Comparison of ENCODE assay signal across 22 cellular contexts in genomic region chr22:35703861-35704584, GRCh38. TPM values are rescaled to one million over a fixed set of nuclear protein-coding genes. Genes with fewer than 3 reads are reported as not detected.
DNase-seq lines count a peak whose midpoint lies in the region; ATAC-seq, FAIRE-seq and TF ChIP-seq lines count a peak whose summit lies in the region.
"Had no signal": no experiment of that assay in that cellular context is flagged by ENCODE, and none has a peak within 500 bp of the region (broad histone marks: within the 10 kb centered on the region; RNA-seq: fewer than 3 reads in every experiment).

No MANE protein-coding gene starts in this region.

- TF ChIP-seq CTCF in astrocyte (IDR thresholded peaks at IDR 0.05; ENCODE audit: insufficient read depth, low read depth, low read length) (no peak), osteoblast (IDR thresholded peaks at IDR 0.05; ENCODE audit: extremely low read depth, low read depth, low read length) (no peak), pancreas (IDR thresholded peaks at IDR 0.05) (no peak), endothelial cell (IDR thresholded peaks at IDR 0.05; ENCODE audit: unreplicated experiment) (no peak)

- no peak for ATAC-seq in pancreas
- ATAC-seq: HepG2 had no signal

- no peaks in the 10 kb centered on the region for H3K79me2 ChIP-seq in astrocyte (ENCODE audit: insufficient read depth, low read length)
- no peaks in the 10 kb centered on the region for H3K79me2 ChIP-seq in osteoblast (ENCODE audit: insufficient read depth, low read length)

- peak overlapping the region; percentile 26 for H3K27ac Mint-ChIP-seq in astrocyte (ENCODE audit: unreplicated experiment)
- H3K27ac Mint-ChIP-seq in endothelial cell (ENCODE audit: unreplicated experiment): no peak overlapping the region
- H3K27ac Mint-ChIP-seq in activated CD4-positive, alpha-beta T cell treated with anti-CD3 and anti-CD28 coated beads, Interleukin-2, amount 10 ng/mL, durations not matched to agents 7 days and 5 days: no peak overlapping the region

- H3K36me3 ChIP-seq in astrocyte (ENCODE audit: insufficient read depth, low read length) (no peaks in the 10 kb centered on the region), osteoblast (ENCODE audit: insufficient read depth, low read length) (no peaks in the 10 kb centered on the region), pancreas (no peaks in the 10 kb centered on the region)
- H3K36me3 ChIP-seq: Peyer's patch had no signal

- peak; percentile 31 for DNase-seq in EH (ENCODE audit: low read depth)
- DNase-seq in astrocyte (ENCODE audit: low read depth): peak; percentile 29
- peak; percentile 9 for DNase-seq in fibroblast of gingiva (ENCODE audit: low read depth)
- DNase-seq in osteoblast (ENCODE audit: insufficient read length, low spot score, missing footprints): peak; percentile 84
- no peak for DNase-seq in pancreas
- no peak for DNase-seq in epidermal melanocyte (ENCODE audit: insufficient read length, low spot score)
- no peak for DNase-seq in endothelial cell (ENCODE audit: low spot score)
- no peak for DNase-seq in activated CD4-positive, alpha-beta T cell treated with anti-CD3 and anti-CD28 coated beads, Interleukin-2, amount 10 ng/mL, durations not matched to agents 7 days and 5 days
- DNase-seq: AML-193; DMS79; KG1; NCI-H1105 treated with DMSO at 0.1 percent for 48 hours; NCI-H1694 treated with DMSO at 0.1 percent for 48 hours; NCI-H510A; NCI-H748 treated with DMSO at 0.1 percent for 48 hours; NK-92 treated with Interleukin-12 subunit alpha and Interleukin-12 subunit beta, amount 100 ng/mL, for 24 hours; Peyer's patch had no signal

- H4K20me1 ChIP-seq in astrocyte (ENCODE audit: insufficient read depth, low read length) (no peaks in the 10 kb centered on the region), osteoblast (ENCODE audit: insufficient read depth, low read length) (no peaks in the 10 kb centered on the region)

- H3K4me2 ChIP-seq in astrocyte (ENCODE audit: low read length) (no peak overlapping the region), osteoblast (ENCODE audit: insufficient read depth, low read length) (peak overlapping the region; percentile 7)

- no peak overlapping the region for H3K27ac ChIP-seq in astrocyte (ENCODE audit: low read depth, low read length)
- H3K27ac ChIP-seq in osteoblast (ENCODE audit: low read depth, low read length): no peak overlapping the region
- H3K27ac ChIP-seq in pancreas: no peak overlapping the region
- H3K27ac ChIP-seq: 22Rv1, C4-2B, Peyer's patch had no signal

- 76 to 78% methylated on average over 7 of the region's 7 CpGs for WGBS in pancreas, 2 donors

- POLR2A ChIA-PET in activated CD4-positive, alpha-beta T cell treated with anti-CD3 and anti-CD28 coated beads, Interleukin-2, amount 10 ng/mL, durations not matched to agents 7 days and 5 days (lab: Charles Lee): no interaction called here

- no peaks in the 10 kb centered on the region for H3K9me3 Mint-ChIP-seq in astrocyte (ENCODE audit: unreplicated experiment)
- no peaks in the 10 kb centered on the region for H3K9me3 Mint-ChIP-seq in endothelial cell (ENCODE audit: unreplicated experiment)
- H3K9me3 Mint-ChIP-seq in activated CD4-positive, alpha-beta T cell treated with anti-CD3 and anti-CD28 coated beads, Interleukin-2, amount 10 ng/mL, durations not matched to agents 7 days and 5 days: no peaks in the 10 kb centered on the region

- intact Hi-C loops in pancreas (cut with DNase I): no loop called here

- no peaks in the 10 kb centered on the region for H3K4me1 ChIP-seq in astrocyte (ENCODE audit: insufficient read depth, low read length)
- H3K4me1 ChIP-seq in osteoblast (ENCODE audit: insufficient read depth, low read length): peaks cover 26% of the 10 kb centered on the region
- no peaks in the 10 kb centered on the region for H3K4me1 ChIP-seq in pancreas
- H3K4me1 ChIP-seq: Peyer's patch had no signal

- no peak overlapping the region for H3K9ac ChIP-seq in astrocyte (ENCODE audit: low read length)

- FAIRE-seq in astrocyte (lab: Jason Lieb, UNC) (no peak), pancreas (lab: Jason Lieb, UNC) (no peak)
- FAIRE-seq: HepG2 had no signal

- H3K36me3 Mint-ChIP-seq in astrocyte (ENCODE audit: low read depth, unreplicated experiment): no peaks in the 10 kb centered on the region
- no peaks in the 10 kb centered on the region for H3K36me3 Mint-ChIP-seq in endothelial cell (ENCODE audit: low read depth, unreplicated experiment)
- H3K36me3 Mint-ChIP-seq in activated CD4-positive, alpha-beta T cell treated with anti-CD3 and anti-CD28 coated beads, Interleukin-2, amount 10 ng/mL, durations not matched to agents 7 days and 5 days (ENCODE audit: low read depth): no peaks in the 10 kb centered on the region

- H3K27me3 Mint-ChIP-seq in astrocyte (ENCODE audit: low read depth, unreplicated experiment) (peaks cover 18% of the 10 kb centered on the region), endothelial cell (ENCODE audit: unreplicated experiment) (no peaks in the 10 kb centered on the region)
- no peaks in the 10 kb centered on the region for H3K27me3 Mint-ChIP-seq in activated CD4-positive, alpha-beta T cell treated with anti-CD3 and anti-CD28 coated beads, Interleukin-2, amount 10 ng/mL, durations not matched to agents 7 days and 5 days

- H3K4me1 Mint-ChIP-seq in astrocyte (ENCODE audit: low read depth, unreplicated experiment) (no peaks in the 10 kb centered on the region), endothelial cell (ENCODE audit: unreplicated experiment) (no peaks in the 10 kb centered on the region)
- no peaks in the 10 kb centered on the region for H3K4me1 Mint-ChIP-seq in activated CD4-positive, alpha-beta T cell treated with anti-CD3 and anti-CD28 coated beads, Interleukin-2, amount 10 ng/mL, durations not matched to agents 7 days and 5 days

- H3K4me3 Mint-ChIP-seq in astrocyte (ENCODE audit: unreplicated experiment) (no peak overlapping the region), endothelial cell (ENCODE audit: unreplicated experiment) (no peak overlapping the region)
- no peak overlapping the region for H3K4me3 Mint-ChIP-seq in activated CD4-positive, alpha-beta T cell treated with anti-CD3 and anti-CD28 coated beads, Interleukin-2, amount 10 ng/mL, durations not matched to agents 7 days and 5 days

- no peak overlapping the region for H2AFZ ChIP-seq in astrocyte (ENCODE audit: low read depth, low read length)
- peak overlapping the region; percentile 30 for H2AFZ ChIP-seq in osteoblast (ENCODE audit: low read length)

- CTCF ChIA-PET in activated CD4-positive, alpha-beta T cell treated with anti-CD3 and anti-CD28 coated beads, Interleukin-2, amount 10 ng/mL, durations not matched to agents 7 days and 5 days (lab: Charles Lee): no interaction called here

- no peaks in the 10 kb centered on the region for H3K9me3 ChIP-seq in astrocyte (ENCODE audit: insufficient read depth, low read depth, low read length)
- H3K9me3 ChIP-seq in osteoblast (ENCODE audit: low read depth, low read length): no peaks in the 10 kb centered on the region
- no peaks in the 10 kb centered on the region for H3K9me3 ChIP-seq in pancreas
- H3K9me3 ChIP-seq: Peyer's patch had no signal

- H3K27me3 ChIP-seq in astrocyte (ENCODE audit: insufficient read depth, low read length) (peaks cover 5% of the 10 kb centered on the region), osteoblast (ENCODE audit: insufficient read depth, low read length) (no peaks in the 10 kb centered on the region), pancreas (no peaks in the 10 kb centered on the region)
- H3K27me3 ChIP-seq: Peyer's patch had no signal

- H3K4me3 ChIP-seq in astrocyte (ENCODE audit: insufficient read depth, low read depth, low read length): no peak overlapping the region
- H3K4me3 ChIP-seq in osteoblast (ENCODE audit: insufficient read depth, low read length): no peak overlapping the region
- H3K4me3 ChIP-seq in pancreas: no peak overlapping the region
- H3K4me3 ChIP-seq: Peyer's patch had no signal

RNA-seq across cellular contexts. Expression of gene APOL5, which starts 13.6 kb away (rescaled TPM):
- total RNA-seq in astrocyte (not detected in 2 replicates), osteoblast (not detected in 2 replicates), pancreas (not detected), endothelial cell (ENCODE audit: unreplicated experiment) (not detected)
- under 1 TPM in 1 of 2 donors, not detected in 1; 0.07 TPM for polyA plus RNA-seq in pancreas
- total RNA-seq in activated CD4-positive, alpha-beta T cell treated with anti-CD3 and anti-CD28 coated beads, Interleukin-2, amount 10 ng/mL, durations not matched to agents 7 days and 5 days: not detected
- total RNA-seq: G401, H4, HepG2, Peyer's patch had no signal
- polyA plus RNA-seq: HepG2 had no signal

RNA-seq across cellular contexts. Expression of gene APOL6, which starts 55.8 kb away (rescaled TPM):
- 5.9 and 7.6 TPM in 2 replicates for total RNA-seq in astrocyte
- 40.7 and 51.8 TPM in 2 replicates for total RNA-seq in osteoblast
- total RNA-seq in pancreas: 10 to 100 TPM in 2 of 6 donors, 1 to 10 TPM in 4; 2.5 to 12.6 (median 4.3) TPM
- 1 to 10 TPM; 2.0 to 3.4 TPM for polyA plus RNA-seq in pancreas
- 0.23 TPM for total RNA-seq in endothelial cell (ENCODE audit: unreplicated experiment)
- total RNA-seq in activated CD4-positive, alpha-beta T cell treated with anti-CD3 and anti-CD28 coated beads, Interleukin-2, amount 10 ng/mL, durations not matched to agents 7 days and 5 days: 10 to 100 TPM; 83.6 to 91.5 TPM

Comparison
In these comparisons a context has a peak if more than half of its experiments do, and no peak if none do; other contexts are left out.
1. DNase-seq: peak in EH (single experiment), astrocyte (single experiment), fibroblast of gingiva (single experiment) and osteoblast (single experiment); none in pancreas (0 of 6), epidermal melanocyte (single experiment), endothelial cell (single experiment) and activated CD4-positive, alpha-beta T cell treated with anti-CD3 and anti-CD28 coated beads, Interleukin-2, amount 10 ng/mL, durations not matched to agents 7 days and 5 days (single experiment).